26 cellular contexts compared by ENCODE assay signal in genomic region chr3:188204516-188204915, GRCh38. TPM values are rescaled to one million over a fixed set of nuclear protein-coding genes. Genes with fewer than 3 reads are reported as not detected.
DNase-seq lines count a peak whose midpoint lies in the region; ATAC-seq, FAIRE-seq and TF ChIP-seq lines count a peak whose summit lies in the region.
"Had no signal": no experiment of that assay in that cellular context is flagged by ENCODE, and none has a peak within 500 bp of the region (broad histone marks: within the 10 kb centered on the region; RNA-seq: fewer than 3 reads in every experiment).

No MANE protein-coding gene starts in this region.

- ATAC-seq in Right ventricle myocardium inferior (peak; percentile 26), Right ventricle myocardium superior (ENCODE audit: poor library complexity) (no peak), HG03469 (IDR thresholded peaks at IDR 0.05; ENCODE audit: unreplicated experiment) (no peak)
- ATAC-seq: HepG2 had no signal

- no peak overlapping the region for H2AFZ ChIP-seq in endothelial cell of umbilical vein (ENCODE audit: low read depth, low read length)
- H2AFZ ChIP-seq: GM23248, PC-9 had no signal

- BruUV-seq in endothelial cell of umbilical vein (replicated peaks; lab: Mats Ljungman, UMichigan), result no TSS peak

- no peak overlapping the region for H3K9ac ChIP-seq in endothelial cell of umbilical vein (replicated peaks; ENCODE audit: extremely low read depth, insufficient read depth, low read length)
- H3K9ac ChIP-seq: GM23248 had no signal

- DNase-seq in Right ventricle myocardium inferior (ENCODE audit: missing footprints) (no peak), Right ventricle myocardium superior (no peak), endothelial cell of umbilical vein (ENCODE audit: low read depth, low spot score) (peak; percentile 58), sigmoid colon (no peak), NCI-H1694 (lab: John Stamatoyannopoulos, UW) (no peak)
- no peak for DNase-seq in activated CD4-positive, alpha-beta T cell treated with anti-CD3 and anti-CD28 coated beads for 48 hours
- DNase-seq: 8988T; ACHN; BE2C; CD4-positive, CD25-positive, alpha-beta regulatory T cell; GM23248; H7; Kasumi-1; MV-4-11; NCI-H1105; NCI-H1436 treated with DMSO at 0.1 percent for 48 hours; NCI-H2029; NCI-H524 treated with DMSO at 0.1 percent for 48 hours; NCI-H774; PC-9; SHP77 had no signal

- H3K4me3 ChIP-seq in endothelial cell of umbilical vein (replicated peaks in 1 of 3; ENCODE audit: insufficient read depth in 1 of 3, low read depth in 1 of 3, low read length in 3 of 3) (no peak overlapping the region), sigmoid colon (no peak overlapping the region)
- H3K4me3 ChIP-seq: GM23248, PC-9 had no signal

- H3K9me3 ChIP-seq in endothelial cell of umbilical vein (replicated peaks; ENCODE audit: control insufficient read depth, insufficient read depth, low read length), result no peaks in the 10 kb centered on the region
- no peaks in the 10 kb centered on the region for H3K9me3 ChIP-seq in sigmoid colon
- H3K9me3 ChIP-seq: BE2C had no signal

- H3K27me3 ChIP-seq in endothelial cell of umbilical vein (ENCODE audit: control insufficient read depth in 2 of 2, insufficient read depth in 2 of 2, low read length in 2 of 2) (no peaks in the 10 kb centered on the region), sigmoid colon (no peaks in the 10 kb centered on the region)
- H3K27me3 ChIP-seq: BE2C had no signal

- dilution Hi-C loops in endothelial cell of umbilical vein (cut with MboI; ENCODE audit: extremely low pct_ligation_motif_present, low sequenced_read_pairs), result no loop called here

- no peak overlapping the region for H3K4me2 ChIP-seq in endothelial cell of umbilical vein (ENCODE audit: insufficient read depth, low read length)
- H3K4me2 ChIP-seq: PC-9 had no signal

- no peak for TF ChIP-seq EP300 in sigmoid colon (IDR thresholded peaks at IDR 0.05)

- WGBS in sigmoid colon, 2 donors, result 85 to 90% methylated on average over 2 of the region's 2 CpGs

- H3K79me2 ChIP-seq in endothelial cell of umbilical vein (ENCODE audit: control insufficient read depth, insufficient read depth, low read length), result peaks cover 57% of the 10 kb centered on the region

- POLR2A ChIA-PET in endothelial cell of umbilical vein (lab: Charles Lee), result no interaction called here

- H3K36me3 ChIP-seq in endothelial cell of umbilical vein (ENCODE audit: control insufficient read depth in 2 of 2, extremely low read depth in 1 of 2, insufficient read depth in 2 of 2, low read length in 2 of 2), result no peaks in the 10 kb centered on the region
- no peaks in the 10 kb centered on the region for H3K36me3 ChIP-seq in sigmoid colon
- H3K36me3 ChIP-seq: BE2C had no signal

- CTCF ChIA-PET in endothelial cell of umbilical vein (lab: Charles Lee), result interaction anchor here (3.3 kb wide), 1 partner anchor 750 kb away, joined by 7 read pairs; no protein-coding TSS in a partner anchor

- no peak for FAIRE-seq in endothelial cell of umbilical vein (lab: Jason Lieb, UNC)
- FAIRE-seq: D721Med, GM18507, HepG2 had no signal

- intact Hi-C loops in Right ventricle myocardium inferior (cut with DNase I) (loop anchor here (2.0 to 10.0 kb wide), 2 partner anchors 56 to 150 kb away; no protein-coding TSS in a partner anchor), Right ventricle myocardium superior (cut with DNase I) (no loop called here), endothelial cell of umbilical vein (cut with micrococcal nuclease) (no loop called here), sigmoid colon (cut with DNase I) (no loop called here)

- H3K4me1 ChIP-seq in endothelial cell of umbilical vein (ENCODE audit: control insufficient read depth, extremely low read depth, insufficient read depth, low read length) (no peaks in the 10 kb centered on the region), sigmoid colon (peaks cover 0 to 83% (median 69%) of the 10 kb centered on the region in 4 donors)
- H3K4me1 ChIP-seq: BE2C had no signal

- TF ChIP-seq POLR2A in endothelial cell of umbilical vein (IDR thresholded peaks at IDR 0.05; ENCODE audit: low read depth, low read length) (no peak), sigmoid colon (IDR thresholded peaks at IDR 0.05) (no peak)

- TF ChIP-seq CTCF in VCaP (conservative IDR thresholded peaks at IDR 0.05) (no peak), endothelial cell of umbilical vein (IDR thresholded peaks at IDR 0.05; ENCODE audit: extremely low read depth in 1 of 2, insufficient read depth in 1 of 2, low read depth in 1 of 2, low read length in 2 of 2) (no peak), sigmoid colon (IDR thresholded peaks at IDR 0.05) (no peak)

- H3K27ac ChIP-seq in VCaP (peak overlapping the region; percentile 86; the same call in 1 of the 2 replicates), endothelial cell of umbilical vein (ENCODE audit: insufficient read depth, low read depth, low read length) (no peak overlapping the region), sigmoid colon (peak overlapping the region; percentile 51 to 97 (median 93))
- H3K27ac ChIP-seq: GM23248, PC-9 had no signal

- H4K20me1 ChIP-seq in endothelial cell of umbilical vein (replicated peaks; ENCODE audit: control insufficient read depth, extremely low read depth, insufficient read depth, low read length), result no peaks in the 10 kb centered on the region

- H3K9me1 ChIP-seq in endothelial cell of umbilical vein (replicated peaks; ENCODE audit: control insufficient read depth, extremely low read depth, insufficient read depth, low read length), result no peaks in the 10 kb centered on the region

TF ChIP-seq in endothelial cell of umbilical vein, 7 proteins besides CTCF, POLR2A, EP300 and RAD21:
- TF ChIP-seq MAX (IDR thresholded peaks at IDR 0.05; ENCODE audit: insufficient read depth, insufficient read length), result no peak

RNA-seq across cellular contexts. Expression of gene LPP, which starts 50.6 kb away (rescaled TPM):
- total RNA-seq in Right ventricle myocardium inferior, result 114 TPM
- total RNA-seq in Right ventricle myocardium superior, result 92.9 TPM
- 136 and 153 TPM in 2 replicates for total RNA-seq in endothelial cell of umbilical vein
- 16.9 and 24.1 TPM in 2 replicates for polyA plus RNA-seq in endothelial cell of umbilical vein
- polyA plus RNA-seq in endothelial cell of umbilical vein (2011; cell fraction: cytosol; rRNA removed), result 13.2 and 13.4 TPM in 2 replicates
- polyA plus RNA-seq in endothelial cell of umbilical vein (2011; cell fraction: nucleus; rRNA removed), result 75.5 and 106 TPM in 2 replicates
- 17.7 and 20.4 TPM in 2 replicates for polyA plus RNA-seq in endothelial cell of umbilical vein (2012)
- polyA minus RNA-seq in endothelial cell of umbilical vein, result 349 and 428 TPM in 2 replicates
- 31.7 TPM for polyA minus RNA-seq in endothelial cell of umbilical vein (2011; cell fraction: cytosol; rRNA and poly(A)+ RNA removed)
- 337 and 370 TPM in 2 replicates for polyA minus RNA-seq in endothelial cell of umbilical vein (2011; cell fraction: nucleus; rRNA and poly(A)+ RNA removed)
- 1,000 to 10,000 TPM in 3 of 4 donors, 100 to 1,000 TPM in 1; 824 to 1,773 (median 1,187) TPM for total RNA-seq in sigmoid colon
- polyA plus RNA-seq in sigmoid colon, result 10 to 100 TPM in 1 of 3 donors, 1 to 10 TPM in 2; 5.3 to 36.0 (median 7.2) TPM
